Comparison of ENCODE assay signal across 8 cellular contexts in genomic region chr20:45934587-45935415, GRCh38. TPM values are rescaled to one million over a fixed set of nuclear protein-coding genes. Genes with fewer than 3 reads are reported as not detected.
DNase-seq lines count a peak whose midpoint lies in the region; ATAC-seq and TF ChIP-seq lines count a peak whose summit lies in the region.

TSS of gene PCIF1 (plus strand) at chr20:45934683. CDS start at chr20:45939000, 4,317 bp downstream.

- peaks cover 10 to 38% (median 26%) of the 10 kb centered on the region in 4 donors for H3K4me1 Mint-ChIP-seq in CD4-positive, CD25-positive, alpha-beta regulatory T cell

- TF ChIP-seq RAD21 in liver (IDR thresholded peaks at IDR 0.05): peak; percentile 10 to 34

- no peaks in the 10 kb centered on the region for H3K9me3 ChIP-seq in CD4-positive, CD25-positive, alpha-beta regulatory T cell (ENCODE audit: control insufficient read depth in 2 of 2, low read length in 2 of 2)
- no peaks in the 10 kb centered on the region for H3K9me3 ChIP-seq in liver (ENCODE audit: control insufficient read depth in 4 of 4, low read length in 3 of 4)

- peak within 1 kb of the TSS; percentile 95 to 97 for H3K9ac ChIP-seq in liver (ENCODE audit: low read depth in 1 of 2, low read length in 2 of 2)

- peaks cover 26% of the 10 kb centered on the region for H3K36me3 ChIP-seq in CD4-positive, CD25-positive, alpha-beta regulatory T cell (ENCODE audit: control insufficient read depth, insufficient read depth, low read length)
- H3K36me3 ChIP-seq in liver (ENCODE audit: control insufficient read depth in 4 of 4, insufficient read depth in 3 of 4, low read depth in 1 of 4, low read length in 3 of 4): peaks cover 2 to 26% (median 24%) of the 10 kb centered on the region in 4 donors

- peak; percentile 78 to 82 for ATAC-seq in CD4-positive, CD25-positive, alpha-beta regulatory T cell (ENCODE audit: low read depth in 2 of 2)
- ATAC-seq in GM19452 (IDR thresholded peaks at IDR 0.05; ENCODE audit: unreplicated experiment) (peak; percentile 72), HG03575 (IDR thresholded peaks at IDR 0.05; ENCODE audit: extremely low read depth, insufficient number of reproducible peaks, low FRiP score, unreplicated experiment) (peak; percentile 34)

- H3K4me3 ChIP-seq in CD4-positive, CD25-positive, alpha-beta regulatory T cell (ENCODE audit: low read depth, low read length): peak within 1 kb of the TSS; percentile 98
- peak within 1 kb of the TSS; percentile 71 to 86 (median 80) for H3K4me3 ChIP-seq in liver (ENCODE audit: low read depth in 1 of 3, low read length in 3 of 3)

- peaks cover 22% of the 10 kb centered on the region for H3K36me3 Mint-ChIP-seq in CD4-positive, CD25-positive, alpha-beta regulatory T cell

- H3K9me3 Mint-ChIP-seq in CD4-positive, CD25-positive, alpha-beta regulatory T cell: no peaks in the 10 kb centered on the region

- no peak for TF ChIP-seq CTCF in liver (IDR thresholded peaks at IDR 0.05; ENCODE audit: low read depth, low read length, missing input control)

- DNase-seq in CD4-positive, CD25-positive, alpha-beta regulatory T cell: peak; percentile 96 to 99 (median 98)
- DNase-seq in NCI-H82 (lab: John Stamatoyannopoulos, UW): peak; percentile 99
- peak; percentile 98 for DNase-seq in activated CD4-positive, alpha-beta T cell treated with anti-CD3 and anti-CD28 coated beads, Interleukin-2, amount 50 U/mL, for 48 hours
- peak; percentile 99 for DNase-seq in dermis blood vessel endothelial cell
- DNase-seq in stimulated activated CD4-positive, alpha-beta T cell treated with anti-CD3 and anti-CD28 coated beads, Interleukin-4, amount 100 ng/mL, for 1 hour: peak; percentile 98

- H3K4me1 ChIP-seq in CD4-positive, CD25-positive, alpha-beta regulatory T cell (ENCODE audit: control insufficient read depth, insufficient read depth, low read length, poor library complexity, severe bottlenecking): peaks cover 39% of the 10 kb centered on the region
- peaks cover 7 to 27% (median 18%) of the 10 kb centered on the region in 4 donors for H3K4me1 ChIP-seq in liver (ENCODE audit: control insufficient read depth in 4 of 4, insufficient read depth in 4 of 4, low read length in 3 of 4)

- peak within 1 kb of the TSS; percentile 90 to 98 (median 97) for H3K4me3 Mint-ChIP-seq in CD4-positive, CD25-positive, alpha-beta regulatory T cell

- WGBS in liver: under 1% methylated on average over 102 of the region's 102 CpGs

- peak within 1 kb of the TSS; percentile 97 to 99 (median 98) for H3K27ac Mint-ChIP-seq in CD4-positive, CD25-positive, alpha-beta regulatory T cell

- H3K27me3 ChIP-seq in CD4-positive, CD25-positive, alpha-beta regulatory T cell (ENCODE audit: control insufficient read depth, insufficient read depth, low read length): no peaks in the 10 kb centered on the region
- no peaks in the 10 kb centered on the region for H3K27me3 ChIP-seq in liver (ENCODE audit: control insufficient read depth in 4 of 4, insufficient read depth in 4 of 4, low read length in 3 of 4)

- H3K27me3 Mint-ChIP-seq in CD4-positive, CD25-positive, alpha-beta regulatory T cell: no peaks in the 10 kb centered on the region

- peak within 1 kb of the TSS; percentile 99 for H3K27ac ChIP-seq in CD4-positive, CD25-positive, alpha-beta regulatory T cell (ENCODE audit: insufficient read depth, low read length, poor library complexity, severe bottlenecking)
- peak within 1 kb of the TSS; percentile 93 to 98 for H3K27ac ChIP-seq in liver (ENCODE audit: low read depth in 1 of 2, low read length in 2 of 2)

TF ChIP-seq in liver, 16 proteins besides CTCF, POLR2A, EP300 and RAD21:
- TF ChIP-seq ZBTB33 (IDR thresholded peaks at IDR 0.05): no peak
- peak; percentile 56 for TF ChIP-seq REST (IDR thresholded peaks at IDR 0.05)
- TF ChIP-seq TAF1 (conservative IDR thresholded peaks at IDR 0.05): peak; percentile 57
- peak; percentile 59 for TF ChIP-seq SP1 (IDR thresholded peaks at IDR 0.05)
- peak; percentile 28 for TF ChIP-seq NR2F2 (IDR thresholded peaks at IDR 0.05)
- no peak for TF ChIP-seq JUND (IDR thresholded peaks at IDR 0.05)
- no peak for TF ChIP-seq HNF4G (IDR thresholded peaks at IDR 0.05)
- TF ChIP-seq YY1 (IDR thresholded peaks at IDR 0.05): peak; percentile 100
- no peak for TF ChIP-seq RXRA (IDR thresholded peaks at IDR 0.05)
- no peak for TF ChIP-seq FOXA2 (IDR thresholded peaks at IDR 0.05)
- no peak for TF ChIP-seq EGR1 (IDR thresholded peaks at IDR 0.05; ENCODE audit: low read depth in 2 of 2)
- no peak for TF ChIP-seq ATF3 (IDR thresholded peaks at IDR 0.05)
- no peak for TF ChIP-seq MAX (IDR thresholded peaks at IDR 0.05)
- TF ChIP-seq FOXA1 (IDR thresholded peaks at IDR 0.05): no peak
- peak; percentile 37 to 58 for TF ChIP-seq HNF4A (conservative IDR thresholded peaks at IDR 0.05)
- TF ChIP-seq GABPA (IDR thresholded peaks at IDR 0.05 in 1 of 2, conservative IDR thresholded peaks at IDR 0.05 in 1 of 2): no peak

RNA-seq across cellular contexts. Expression of gene PCIF1, which starts in this region (rescaled TPM):
- 95.3 TPM for total RNA-seq in CD4-positive, CD25-positive, alpha-beta regulatory T cell
- 10 to 100 TPM; 82.0 to 93.6 (median 91.8) TPM for polyA plus RNA-seq in CD4-positive, CD25-positive, alpha-beta regulatory T cell
- total RNA-seq in dermis blood vessel endothelial cell (13.3 and 16.2 TPM in 2 replicates), liver (10 to 100 TPM; 11.5 TPM)
- polyA plus RNA-seq in liver: 10 to 100 TPM in 1 of 2 donors, 1 to 10 TPM in 1; 9.2 to 12.4 TPM

Comparison
In these comparisons a context has a peak if more than half of its experiments do, and no peak if none do; other contexts are left out.
1. Peak in every context shown above with its lines: DNase-seq, ATAC-seq, H3K4me3 ChIP-seq and H3K27ac ChIP-seq.
2. RNA of gene PCIF1 (polyA plus RNA-seq): 82.0 to 93.6 TPM in CD4-positive, CD25-positive, alpha-beta regulatory T cell; 9.2 to 12.4 TPM in liver; every median in the first group is over 4 times any median in the second.